In the genomic region with DNA sequence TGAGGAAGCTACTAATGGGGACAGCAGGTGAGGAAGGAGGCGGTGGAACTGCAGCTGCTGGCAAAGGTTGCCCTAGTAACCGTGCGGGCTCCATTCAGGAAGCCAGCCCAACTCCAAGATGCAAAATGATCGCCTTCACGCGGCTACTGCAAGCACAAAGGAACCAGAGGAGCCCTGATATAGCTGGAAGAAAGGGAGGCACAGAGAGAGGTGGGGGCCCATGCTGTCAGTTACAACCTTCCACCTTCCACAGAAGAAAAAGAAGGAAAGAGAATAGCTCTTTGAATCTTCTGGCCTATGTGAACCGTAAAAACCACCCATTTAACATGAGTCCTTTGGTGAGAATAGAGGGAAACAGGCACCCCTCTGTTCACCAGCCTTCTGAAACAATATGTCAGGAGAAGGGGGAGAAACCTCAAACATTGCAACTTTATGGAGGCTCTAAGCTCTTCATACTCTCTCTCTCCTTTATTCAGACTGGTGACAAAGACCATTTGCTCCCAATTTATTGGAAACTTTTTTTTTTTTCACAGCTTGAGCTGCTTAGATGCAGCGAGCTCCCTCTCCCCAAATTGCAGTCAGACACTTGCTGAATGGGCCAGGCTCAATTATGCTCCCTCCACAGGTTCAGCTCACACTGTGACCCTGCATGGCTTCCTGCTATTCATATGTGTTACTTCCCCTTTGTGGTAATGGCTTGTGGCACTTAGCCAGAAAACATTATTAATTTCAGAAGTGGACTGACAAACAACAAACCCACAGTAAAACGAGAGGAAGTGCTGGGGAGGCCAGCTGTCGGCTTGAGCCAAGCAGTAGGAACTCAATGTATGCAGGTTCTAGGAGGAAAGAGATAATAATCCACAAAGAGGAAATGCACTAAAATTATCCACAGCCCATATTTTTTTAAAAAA, we compare ENCODE assay signal across 8 cellular contexts. TPM values are rescaled to one million over a fixed set of nuclear protein-coding genes. Genes with fewer than 3 reads are reported as not detected.
A peak's percentile ranks its signal among the peaks of the same experiment; 100 is the strongest.
DNase-seq lines count a peak whose midpoint lies in the region; ATAC-seq and TF ChIP-seq lines count a peak whose summit lies in the region.

No MANE protein-coding gene starts in this region.

- H3K4me3 Mint-ChIP-seq in progenitor cell of endocrine pancreas (ENCODE audit: low read depth) = peak overlapping the region; percentile 14

- no peaks in the 10 kb centered on the region for H3K9me3 Mint-ChIP-seq in progenitor cell of endocrine pancreas (ENCODE audit: low read depth)

- H3K27me3 Mint-ChIP-seq in progenitor cell of endocrine pancreas = no peaks in the 10 kb centered on the region

- DNase-seq in DMS114 treated with DMSO at 0.1 percent for 48 hours (lab: John Stamatoyannopoulos, UW; ENCODE audit: unreplicated experiment) (peak; percentile 89), NCI-H345 treated with DMSO at 0.1 percent for 48 hours (lab: John Stamatoyannopoulos, UW; ENCODE audit: unreplicated experiment) (peak; percentile 73), glomerular visceral epithelial cell (ENCODE audit: extremely low spot score) (peak; percentile 31), progenitor cell of endocrine pancreas (ENCODE audit: low spot score, unreplicated experiment) (no peak), mesenteric fat pad (ENCODE audit: low spot score) (no peak)
- DNase-seq in activated T-cell treated with anti-CD3 and anti-CD28 coated beads, Interleukin-2, amount 50 U/mL, for 48 hours = peak; percentile 40 to 53

- H3K36me3 Mint-ChIP-seq in progenitor cell of endocrine pancreas (ENCODE audit: insufficient read depth) = peaks cover 22% of the 10 kb centered on the region

- TF ChIP-seq CTCF in progenitor cell of endocrine pancreas (IDR thresholded peaks at IDR 0.05; ENCODE audit: unreplicated experiment) = no peak

- peak overlapping the region; percentile 80 for H3K27ac Mint-ChIP-seq in progenitor cell of endocrine pancreas

- ATAC-seq in GM19395 (IDR thresholded peaks at IDR 0.05; ENCODE audit: unreplicated experiment) (peak; percentile 98), HG03342 (IDR thresholded peaks at IDR 0.05; ENCODE audit: unreplicated experiment) (peak; percentile 97)

- H3K4me1 Mint-ChIP-seq in progenitor cell of endocrine pancreas (ENCODE audit: low read depth) = peaks cover 62% of the 10 kb centered on the region

RNA-seq across cellular contexts. Expression of gene DUSP6, which starts 6.2 kb away (rescaled TPM):
- total RNA-seq in progenitor cell of endocrine pancreas (80.1 and 85.8 TPM in 2 replicates), mesenteric fat pad (153 TPM)

Comparison
In these comparisons a context has a peak if more than half of its experiments do, and no peak if none do; other contexts are left out.
1. DNase-seq: peak in DMS114 treated with DMSO at 0.1 percent for 48 hours (single experiment), NCI-H345 treated with DMSO at 0.1 percent for 48 hours (single experiment), activated T-cell treated with anti-CD3 and anti-CD28 coated beads, Interleukin-2, amount 50 U/mL, for 48 hours (2 of 2) and glomerular visceral epithelial cell (single experiment); none in progenitor cell of endocrine pancreas (single experiment) and mesenteric fat pad (single experiment).